Comparison of ENCODE assay signal across 2 cellular contexts in the genomic region with DNA sequence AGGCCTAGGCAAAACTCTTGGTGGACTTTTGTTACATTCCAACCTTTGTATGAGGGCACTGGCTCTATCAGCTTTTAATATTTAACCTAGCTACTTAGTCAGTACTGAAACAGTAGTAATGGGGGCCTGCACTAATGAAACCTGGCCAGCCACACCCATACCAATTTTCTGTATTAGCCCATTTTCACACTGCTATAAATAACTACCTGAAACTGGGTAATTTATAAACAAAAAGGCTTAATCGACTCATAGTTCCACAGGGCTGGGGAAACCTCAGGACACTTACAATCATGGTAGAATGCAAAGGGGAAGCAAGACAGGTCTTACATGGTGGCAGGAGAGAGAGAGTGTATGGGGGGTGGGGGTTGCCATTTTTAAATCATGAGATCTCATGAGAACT.
TF ChIP-seq lines count a peak whose summit lies in the region.

No MANE protein-coding gene starts in this region.

TF ChIP-seq in GM23338, 12 proteins besides CTCF, POLR2A, EP300 and RAD21 (continued from another document):
- no peak for TF ChIP-seq ZNF331 (CRISPR knock-in tag; IDR thresholded peaks at IDR 0.05; ENCODE audit: low read depth)
- TF ChIP-seq, protein P1, sequence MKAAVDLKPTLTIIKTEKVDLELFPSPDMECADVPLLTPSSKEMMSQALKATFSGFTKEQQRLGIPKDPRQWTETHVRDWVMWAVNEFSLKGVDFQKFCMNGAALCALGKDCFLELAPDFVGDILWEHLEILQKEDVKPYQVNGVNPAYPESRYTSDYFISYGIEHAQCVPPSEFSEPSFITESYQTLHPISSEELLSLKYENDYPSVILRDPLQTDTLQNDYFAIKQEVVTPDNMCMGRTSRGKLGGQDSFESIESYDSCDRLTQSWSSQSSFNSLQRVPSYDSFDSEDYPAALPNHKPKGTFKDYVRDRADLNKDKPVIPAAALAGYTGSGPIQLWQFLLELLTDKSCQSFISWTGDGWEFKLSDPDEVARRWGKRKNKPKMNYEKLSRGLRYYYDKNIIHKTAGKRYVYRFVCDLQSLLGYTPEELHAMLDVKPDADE (IDR thresholded peaks at IDR 0.05): no peak

TF ChIP-seq in SK-N-SH, 30 proteins besides CTCF, POLR2A, EP300 and RAD21 (continued from another document):
- TF ChIP-seq, protein P2, sequence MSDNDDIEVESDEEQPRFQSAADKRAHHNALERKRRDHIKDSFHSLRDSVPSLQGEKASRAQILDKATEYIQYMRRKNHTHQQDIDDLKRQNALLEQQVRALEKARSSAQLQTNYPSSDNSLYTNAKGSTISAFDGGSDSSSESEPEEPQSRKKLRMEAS (IDR thresholded peaks at IDR 0.05; ENCODE audit: low read depth): no peak
- TF ChIP-seq SIN3A (IDR thresholded peaks at IDR 0.05; ENCODE audit: borderline replicate concordance, low read depth, low read length) (no peak), TCF12 (IDR thresholded peaks at IDR 0.05) (no peak), FOSL2 (IDR thresholded peaks at IDR 0.05; ENCODE audit: borderline replicate concordance, low read depth) (no peak), NRF1 (IDR thresholded peaks at IDR 0.05; ENCODE audit: low read depth, low read length) (no peak), USF1 (IDR thresholded peaks at IDR 0.05; ENCODE audit: borderline replicate concordance, low read depth) (no peak), MXI1 (IDR thresholded peaks at IDR 0.05; ENCODE audit: low read depth, low read length) (no peak), NFIC (IDR thresholded peaks at IDR 0.05; ENCODE audit: borderline replicate concordance) (no peak), YY1 (IDR thresholded peaks at IDR 0.05; ENCODE audit: low read depth) (no peak), FOXM1 (IDR thresholded peaks at IDR 0.05; ENCODE audit: low read depth) (no peak), CHD2 (IDR thresholded peaks at IDR 0.05; ENCODE audit: low read length, partially characterized antibody) (no peak), GATA2 (CRISPR knock-in tag; IDR thresholded peaks at IDR 0.05) (no peak)
- TF ChIP-seq, protein P3, sequence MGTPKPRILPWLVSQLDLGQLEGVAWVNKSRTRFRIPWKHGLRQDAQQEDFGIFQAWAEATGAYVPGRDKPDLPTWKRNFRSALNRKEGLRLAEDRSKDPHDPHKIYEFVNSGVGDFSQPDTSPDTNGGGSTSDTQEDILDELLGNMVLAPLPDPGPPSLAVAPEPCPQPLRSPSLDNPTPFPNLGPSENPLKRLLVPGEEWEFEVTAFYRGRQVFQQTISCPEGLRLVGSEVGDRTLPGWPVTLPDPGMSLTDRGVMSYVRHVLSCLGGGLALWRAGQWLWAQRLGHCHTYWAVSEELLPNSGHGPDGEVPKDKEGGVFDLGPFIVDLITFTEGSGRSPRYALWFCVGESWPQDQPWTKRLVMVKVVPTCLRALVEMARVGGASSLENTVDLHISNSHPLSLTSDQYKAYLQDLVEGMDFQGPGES (IDR thresholded peaks at IDR 0.05; ENCODE audit: low read depth, low read length): no peak
